ENCODE assay signal across 1 cellular context in the genomic region with DNA sequence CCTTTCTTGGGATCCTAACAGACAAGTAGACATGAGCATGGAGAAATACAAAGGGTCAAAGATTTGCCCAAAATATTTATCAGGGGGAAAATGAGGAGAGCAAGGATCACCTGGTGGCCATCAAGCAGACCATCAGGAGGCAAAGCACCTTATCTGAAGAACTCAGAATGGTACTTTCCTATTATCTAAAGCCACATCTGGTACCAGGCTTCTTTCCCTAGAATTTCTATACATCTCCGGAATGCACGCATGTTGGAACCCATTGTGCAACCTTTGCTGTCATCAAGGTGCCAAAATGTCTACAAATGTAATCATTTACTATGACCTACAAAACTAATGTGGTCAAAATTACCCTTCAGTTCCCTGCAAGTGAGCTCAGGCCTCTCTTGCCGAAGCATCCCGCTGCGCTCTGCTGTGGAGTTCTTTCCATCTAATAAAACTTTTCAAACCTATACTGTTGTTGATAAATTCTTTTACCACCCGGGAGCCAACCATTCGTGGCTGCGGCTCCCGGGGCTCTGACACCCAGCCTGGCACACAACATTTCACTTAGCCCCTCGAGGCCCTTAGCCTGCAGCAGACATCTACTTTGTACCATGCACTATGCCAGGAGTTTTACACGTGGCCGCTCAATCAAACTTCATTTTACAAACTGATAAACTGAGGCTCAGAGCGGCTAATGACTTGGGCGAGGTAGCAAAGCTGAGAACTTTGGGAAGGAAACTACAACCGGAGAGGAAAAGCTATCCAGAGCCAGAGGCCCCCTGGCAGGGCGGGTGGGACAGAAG.
TF ChIP-seq lines count a peak whose summit lies in the region.

No MANE protein-coding gene starts in this region.

TF ChIP-seq in HepG2, 621 proteins besides CTCF, POLR2A, EP300 and RAD21:
- TF ChIP-seq THAP11 (CRISPR knock-in tag; IDR thresholded peaks at IDR 0.05) (no peak), CEBPB (IDR thresholded peaks at IDR 0.05; ENCODE audit: borderline replicate concordance, low read depth, low read length) (peak; percentile 71)
- TF ChIP-seq, protein P1, sequence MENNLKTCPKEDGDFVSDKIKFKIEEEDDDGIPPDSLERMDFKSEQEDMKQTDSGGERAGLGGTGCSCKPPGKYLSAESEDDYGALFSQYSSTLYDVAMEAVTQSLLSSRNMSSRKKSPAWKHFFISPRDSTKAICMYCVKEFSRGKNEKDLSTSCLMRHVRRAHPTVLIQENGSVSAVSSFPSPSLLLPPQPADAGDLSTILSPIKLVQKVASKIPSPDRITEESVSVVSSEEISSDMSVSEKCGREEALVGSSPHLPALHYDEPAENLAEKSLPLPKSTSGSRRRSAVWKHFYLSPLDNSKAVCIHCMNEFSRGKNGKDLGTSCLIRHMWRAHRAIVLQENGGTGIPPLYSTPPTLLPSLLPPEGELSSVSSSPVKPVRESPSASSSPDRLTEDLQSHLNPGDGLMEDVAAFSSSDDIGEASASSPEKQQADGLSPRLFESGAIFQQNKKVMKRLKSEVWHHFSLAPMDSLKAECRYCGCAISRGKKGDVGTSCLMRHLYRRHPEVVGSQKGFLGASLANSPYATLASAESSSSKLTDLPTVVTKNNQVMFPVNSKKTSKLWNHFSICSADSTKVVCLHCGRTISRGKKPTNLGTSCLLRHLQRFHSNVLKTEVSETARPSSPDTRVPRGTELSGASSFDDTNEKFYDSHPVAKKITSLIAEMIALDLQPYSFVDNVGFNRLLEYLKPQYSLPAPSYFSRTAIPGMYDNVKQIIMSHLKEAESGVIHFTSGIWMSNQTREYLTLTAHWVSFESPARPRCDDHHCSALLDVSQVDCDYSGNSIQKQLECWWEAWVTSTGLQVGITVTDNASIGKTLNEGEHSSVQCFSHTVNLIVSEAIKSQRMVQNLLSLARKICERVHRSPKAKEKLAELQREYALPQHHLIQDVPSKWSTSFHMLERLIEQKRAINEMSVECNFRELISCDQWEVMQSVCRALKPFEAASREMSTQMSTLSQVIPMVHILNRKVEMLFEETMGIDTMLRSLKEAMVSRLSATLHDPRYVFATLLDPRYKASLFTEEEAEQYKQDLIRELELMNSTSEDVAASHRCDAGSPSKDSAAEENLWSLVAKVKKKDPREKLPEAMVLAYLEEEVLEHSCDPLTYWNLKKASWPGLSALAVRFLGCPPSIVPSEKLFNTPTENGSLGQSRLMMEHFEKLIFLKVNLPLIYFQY (CRISPR knock-in tag; IDR thresholded peaks at IDR 0.05; ENCODE audit: borderline replicate concordance) = no peak
